ENCODE assay signal across 8 cellular contexts in genomic region chr2:20424300-20425290, GRCh38. TPM values are rescaled to one million over a fixed set of nuclear protein-coding genes. Genes with fewer than 3 reads are reported as not detected.
DNase-seq lines count a peak whose midpoint lies in the region; ATAC-seq, FAIRE-seq and TF ChIP-seq lines count a peak whose summit lies in the region.

No MANE protein-coding gene starts in this region.

- H3K27ac ChIP-seq in ascending aorta: peak overlapping the region; percentile 32 to 43
- peak overlapping the region; percentile 25 for H3K27ac ChIP-seq in thymus (ENCODE audit: low read depth)

- 38% methylated on average over 15 of the region's 15 CpGs for WGBS in thymus

- TF ChIP-seq CTCF in ascending aorta (IDR thresholded peaks at IDR 0.05): no peak

- intact Hi-C loops in ascending aorta (cut with DNase I): loop anchor here (5.0 kb wide), 1 partner anchor 42 kb away; no protein-coding TSS in a partner anchor

- H3K9me3 ChIP-seq in MG63: no peaks in the 10 kb centered on the region
- no peaks in the 10 kb centered on the region for H3K9me3 ChIP-seq in ascending aorta
- no peaks in the 10 kb centered on the region for H3K9me3 ChIP-seq in thymus (ENCODE audit: control insufficient read depth)

- H3K4me3 ChIP-seq in MG63: no peak overlapping the region
- no peak overlapping the region for H3K4me3 ChIP-seq in ascending aorta
- no peak overlapping the region for H3K4me3 ChIP-seq in thymus (ENCODE audit: low read length)

- peaks cover 16 to 19% of the 10 kb centered on the region in 2 donors for H3K4me1 ChIP-seq in ascending aorta
- no peaks in the 10 kb centered on the region for H3K4me1 ChIP-seq in thymus (ENCODE audit: control insufficient read depth, insufficient read depth, low read length)

- FAIRE-seq in H54 (lab: Jason Lieb, UNC): no peak

- H3K36me3 ChIP-seq in MG63 (no peaks in the 10 kb centered on the region), ascending aorta (no peaks in the 10 kb centered on the region), thymus (ENCODE audit: control insufficient read depth, insufficient read depth) (no peaks in the 10 kb centered on the region)

- ATAC-seq in GM18502 (IDR thresholded peaks at IDR 0.05; ENCODE audit: poor library complexity, unreplicated experiment): peak; percentile 65

- no peaks in the 10 kb centered on the region for H3K27me3 ChIP-seq in MG63
- H3K27me3 ChIP-seq in ascending aorta: no peaks in the 10 kb centered on the region
- no peaks in the 10 kb centered on the region for H3K27me3 ChIP-seq in thymus (ENCODE audit: control insufficient read depth, insufficient read depth)

- DNase-seq in H54 (ENCODE audit: insufficient read length, low spot score) (peak; percentile 42), MG63 (peak; percentile 91), ascending aorta (ENCODE audit: low spot score in 2 of 2) (peak in 1 of 2 donors; percentile 79), left kidney (ENCODE audit: low read depth, low spot score) (peak; percentile 18), NCI-H2081 (lab: John Stamatoyannopoulos, UW) (no peak), DMS153 treated with DMSO at 0.1 percent for 48 hours (lab: John Stamatoyannopoulos, UW; ENCODE audit: unreplicated experiment) (no peak)

- TF ChIP-seq POLR2A in H54 (IDR thresholded peaks at IDR 0.05; ENCODE audit: low read depth, low read length): no peak

RNA-seq across cellular contexts. Expression of gene RHOB, which starts 22.3 kb away (rescaled TPM):
- 65.2 and 65.4 TPM in 2 replicates for total RNA-seq in MG63 (2014; rRNA removed; shearing (Covaris generic); ENCODE audit: low replicate concordance)
- total RNA-seq in ascending aorta: 3,143 TPM
- 281 TPM for polyA plus RNA-seq in thymus

Comparison
In these comparisons a context has a peak if more than half of its experiments do, and no peak if none do; other contexts are left out.
1. DNase-seq: peak in H54 (single experiment), MG63 (single experiment) and left kidney (single experiment); none in NCI-H2081 (0 of 2) and DMS153 treated with DMSO at 0.1 percent for 48 hours (single experiment).
2. RNA of gene RHOB, which starts 22.3 kb away (total RNA-seq): 3,143 TPM in ascending aorta (single experiment); 65.2 to 65.4 TPM in MG63; every median in the first group is over 10 times any median in the second.